ENCODE assay signal across 8 cellular contexts in the genomic region with DNA sequence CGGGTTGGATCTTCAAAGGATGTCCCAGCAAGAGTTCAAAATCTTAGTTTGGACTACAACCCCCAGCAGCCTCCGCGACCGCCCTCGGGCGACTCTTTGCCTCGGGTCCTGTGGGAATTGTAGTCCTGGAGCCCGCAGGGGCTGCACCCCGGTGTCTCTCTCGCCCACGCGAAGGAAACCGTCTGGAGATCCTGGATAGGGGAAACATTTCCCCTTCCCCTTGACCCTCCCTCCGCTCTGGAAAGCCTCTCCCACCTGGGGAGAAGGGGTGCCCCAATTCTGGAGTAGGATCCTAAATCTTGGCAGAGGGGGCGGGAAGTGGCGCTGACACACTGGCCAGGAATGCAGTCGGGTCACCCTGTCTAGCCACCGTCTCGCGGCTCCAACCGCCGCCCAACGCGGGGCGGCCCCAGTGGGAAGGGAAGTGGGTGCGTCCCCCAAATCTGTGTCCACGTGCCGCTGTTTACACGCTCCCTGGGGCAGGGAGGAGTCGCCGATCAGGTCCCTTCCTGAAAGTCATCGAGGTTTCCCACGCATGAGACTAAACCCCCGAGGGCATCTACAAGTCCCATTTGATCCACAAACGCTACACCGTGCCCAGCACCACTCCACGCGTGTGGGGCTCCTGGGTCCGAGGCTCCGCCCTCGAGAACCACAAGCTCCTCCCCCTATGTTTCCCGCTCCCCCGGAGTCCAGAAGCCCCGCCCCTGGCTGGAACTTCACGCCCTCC. TPM values are rescaled to one million over a fixed set of nuclear protein-coding genes. Genes with fewer than 3 reads are reported as not detected.
DNase-seq lines count a peak whose midpoint lies in the region; ATAC-seq and TF ChIP-seq lines count a peak whose summit lies in the region.

No MANE protein-coding gene starts in this region.

- no peak for TF ChIP-seq POLR2A in spleen (IDR thresholded peaks at IDR 0.05)

- DNase-seq in NCI-H2171 (lab: John Stamatoyannopoulos, UW) (peak; percentile 95), mammary epithelial cell (peak; percentile 95), inferior parietal cortex (ENCODE audit: extremely low spot score) (peak; percentile 86), spleen (peak; percentile 95)

- CTCF ChIA-PET in mammary epithelial cell (lab: Charles Lee; ENCODE audit: low non-redundant PET): interaction anchor here (0.7 kb wide), 1 partner anchor 555 kb away, joined by 6 read pairs; no protein-coding TSS in a partner anchor

- H3K9ac ChIP-seq in mammary epithelial cell (ENCODE audit: insufficient read depth, low read length): peak overlapping the region; percentile 94

- H3K4me3 ChIP-seq in ACC112 (ENCODE audit: low read depth, low read length): peak overlapping the region; percentile 80
- peak overlapping the region; percentile 85 for H3K4me3 ChIP-seq in WI38 (ENCODE audit: low read depth, low read length)
- peak overlapping the region; percentile 90 to 92 (median 91) for H3K4me3 ChIP-seq in mammary epithelial cell (replicated peaks in 1 of 3; ENCODE audit: insufficient read depth in 1 of 3, low read depth in 2 of 3, low read length in 3 of 3)
- peak overlapping the region; percentile 74 to 89 (median 82) for H3K4me3 ChIP-seq in spleen

- H3K4me1 ChIP-seq in ACC112 (ENCODE audit: control insufficient read depth, insufficient read depth, low read length, unreplicated experiment) (peaks cover 16% of the 10 kb centered on the region), mammary epithelial cell (ENCODE audit: insufficient read depth, low read length) (peaks cover 26% of the 10 kb centered on the region), spleen (peaks cover 22 to 86% (median 60%) of the 10 kb centered on the region in 6 donors)

- intact Hi-C loops in mammary epithelial cell (cut with micrococcal nuclease) (loop anchor here (1.0 to 10.0 kb wide), 6 partner anchors 18 to 239 kb away; a partner anchor contains a TSS), spleen (cut with DNase I; ENCODE audit: low total_unique reads) (no loop called here)

- H3K27me3 ChIP-seq in ACC112 (ENCODE audit: insufficient read depth, low read length) (no peaks in the 10 kb centered on the region), mammary epithelial cell (ENCODE audit: insufficient read depth, low read length) (no peaks in the 10 kb centered on the region), spleen (replicated peaks in 1 of 7) (peaks cover 0 to 38% (median 10%) of the 10 kb centered on the region in 7 donors)

- no TSS peak for BruUV-seq in mammary epithelial cell (replicated peaks; lab: Mats Ljungman, UMichigan)

- H3K9me3 ChIP-seq in mammary epithelial cell (replicated peaks; ENCODE audit: insufficient read depth, low read length) (no peaks in the 10 kb centered on the region), spleen (no peaks in the 10 kb centered on the region)

- peak overlapping the region; percentile 85 for H3K4me2 ChIP-seq in mammary epithelial cell (ENCODE audit: insufficient read depth, low read depth, low read length)

- ATAC-seq in GM18858 (IDR thresholded peaks at IDR 0.05; ENCODE audit: unreplicated experiment) (peak; percentile 35), HG03064 (IDR thresholded peaks at IDR 0.05; ENCODE audit: low read depth, unreplicated experiment) (peak; percentile 41)

- no peaks in the 10 kb centered on the region for H4K20me1 ChIP-seq in mammary epithelial cell (ENCODE audit: insufficient read depth, low read length)

- H2AFZ ChIP-seq in ACC112 (ENCODE audit: low read length, unreplicated experiment) (no peak overlapping the region), mammary epithelial cell (ENCODE audit: low read depth, low read length) (peak overlapping the region; percentile 72)

- WGBS in mammary epithelial cell (ENCODE audit: low coverage, missing lambda C conversion rate): 1% methylated on average over 13 of the region's 45 CpGs
- 0 to 1% (median 1%) methylated on average over 28 to 45 of the region's 45 CpGs for WGBS in spleen, 5 donors

- peak overlapping the region; percentile 86 for H3K27ac ChIP-seq in ACC112 (ENCODE audit: low read depth, low read length)
- peak overlapping the region; percentile 94 for H3K27ac ChIP-seq in mammary epithelial cell (ENCODE audit: insufficient read depth, low read depth, low read length)
- peak overlapping the region; percentile 78 to 96 (median 91) for H3K27ac ChIP-seq in spleen

- TF ChIP-seq CTCF in WI38 (IDR thresholded peaks at IDR 0.05; ENCODE audit: low read depth, low read length): no peak
- TF ChIP-seq CTCF in mammary epithelial cell (conservative IDR thresholded peaks at IDR 0.05 in 1 of 2, IDR thresholded peaks at IDR 0.05 in 1 of 2; ENCODE audit: extremely low read depth in 1 of 2, insufficient read depth in 1 of 2, low read depth in 1 of 2, low read length in 2 of 2): no peak
- no peak for TF ChIP-seq CTCF in spleen (IDR thresholded peaks at IDR 0.05 in 8 of 11, conservative IDR thresholded peaks at IDR 0.05 in 3 of 11)

- in situ Hi-C loops in mammary epithelial cell (cut with MboI; ENCODE audit: low sequenced_read_pairs in 2 of 2): no loop called here

- H3K79me2 ChIP-seq in ACC112 (ENCODE audit: control insufficient read depth, insufficient read depth, low read length, unreplicated experiment): peaks cover 27% of the 10 kb centered on the region
- H3K79me2 ChIP-seq in mammary epithelial cell (ENCODE audit: insufficient read depth, low read length): peaks cover 66% of the 10 kb centered on the region

- no peaks in the 10 kb centered on the region for H3K36me3 ChIP-seq in ACC112 (ENCODE audit: insufficient read depth, low read length)
- H3K36me3 ChIP-seq in mammary epithelial cell (ENCODE audit: insufficient read depth, low read length): peaks cover 5% of the 10 kb centered on the region
- H3K36me3 ChIP-seq in spleen: peaks cover 0 to 11% (median 0%) of the 10 kb centered on the region in 6 donors

- dilution Hi-C loops in mammary epithelial cell (cut with HindIII; ENCODE audit: low sequenced_read_pairs): loop anchor here (10.0 kb wide), 2 partner anchors 61 to 171 kb away; a partner anchor contains a TSS

RNA-seq across cellular contexts. Expression of a gene that starts 0.7 kb away (rescaled TPM):
- total RNA-seq in mammary epithelial cell (100 to 1,000 TPM in 1 of 2 donors, 10 to 100 TPM in 1; 75.8 to 254 TPM), spleen (10 to 100 TPM in 5 of 7 donors, 1 to 10 TPM in 2; 3.9 to 18.1 (median 12.5) TPM)
- polyA plus RNA-seq in mammary epithelial cell (77.1 TPM), spleen (10 to 100 TPM in 1 of 3 donors, 1 to 10 TPM in 2; 7.5 to 13.2 (median 8.8) TPM)
- polyA minus RNA-seq in mammary epithelial cell: 84.7 TPM

RNA-seq across cellular contexts. Expression of a gene that starts 0.8 kb away (rescaled TPM):
- total RNA-seq in mammary epithelial cell: 10 to 100 TPM; 11.7 to 16.9 TPM
- polyA plus RNA-seq in mammary epithelial cell: 15.0 TPM
- polyA minus RNA-seq in mammary epithelial cell: 12.6 TPM
- 1 to 10 TPM; 2.6 to 4.3 (median 3.1) TPM for total RNA-seq in spleen
- polyA plus RNA-seq in spleen: 1 to 10 TPM; 2.1 to 4.3 (median 2.5) TPM

RNA-seq across cellular contexts. Expression of a gene that starts 18.1 kb away (rescaled TPM):
- 100 to 1,000 TPM in 1 of 2 donors, 10 to 100 TPM in 1; 81.9 to 316 TPM for total RNA-seq in mammary epithelial cell
- polyA plus RNA-seq in mammary epithelial cell: 224 TPM
- polyA minus RNA-seq in mammary epithelial cell: 242 TPM
- 10 to 100 TPM; 47.3 to 69.4 (median 59.7) TPM for total RNA-seq in spleen
- 10 to 100 TPM; 45.3 to 54.6 (median 50.0) TPM for polyA plus RNA-seq in spleen

RNA-seq across cellular contexts. Expression of a gene that starts 35.2 kb away (rescaled TPM):
- total RNA-seq in mammary epithelial cell: 10 to 100 TPM; 17.7 to 26.3 TPM
- polyA plus RNA-seq in mammary epithelial cell: 17.4 TPM
- 31.9 TPM for polyA minus RNA-seq in mammary epithelial cell
- total RNA-seq in spleen: 10 to 100 TPM; 12.2 to 22.1 (median 14.7) TPM
- 10 to 100 TPM; 11.5 to 19.1 (median 17.3) TPM for polyA plus RNA-seq in spleen

Comparison
In these comparisons a context has a peak if more than half of its experiments do, and no peak if none do; other contexts are left out.
1. Peak in every context shown above with its lines: DNase-seq, ATAC-seq, H3K4me3 ChIP-seq and H3K27ac ChIP-seq.
2. RNA of a gene that starts 0.7 kb away (total RNA-seq): 75.8 to 254 TPM in mammary epithelial cell; 3.9 to 18.1 TPM in spleen; every median in the first group is over 4 times any median in the second.